In genomic region chr4:111433436-111433835, GRCh38 we compare ENCODE assay signal across 12 cellular contexts.
DNase-seq lines count a peak whose midpoint lies in the region; ATAC-seq and TF ChIP-seq lines count a peak whose summit lies in the region.
"Had no signal": no experiment of that assay in that cellular context is flagged by ENCODE, and none has a peak within 500 bp of the region (broad histone marks: within the 10 kb centered on the region; RNA-seq: fewer than 3 reads in every experiment).

No MANE protein-coding gene starts in this region.

- ATAC-seq in foreskin keratinocyte (peak; percentile 50), HG02852 (IDR thresholded peaks at IDR 0.05; ENCODE audit: unreplicated experiment) (no peak)

- dilution Hi-C loops in mammary epithelial cell (cut with HindIII; ENCODE audit: low sequenced_read_pairs): no loop called here

- no peaks in the 10 kb centered on the region for H3K36me3 ChIP-seq in mammary epithelial cell (ENCODE audit: insufficient read depth, low read length)
- no peaks in the 10 kb centered on the region for H3K36me3 ChIP-seq in breast epithelium
- H3K36me3 ChIP-seq: BLaER1 treated with 17β-estradiol and CSF1 and Interleukin-3, amounts not matched to agents 10 nM and 100 nM; HAP-1 had no signal

- no TSS peak for BruUV-seq in mammary epithelial cell (replicated peaks; lab: Mats Ljungman, UMichigan)

- WGBS in mammary epithelial cell (ENCODE audit: low coverage, missing lambda C conversion rate): 0% methylated on average over 2 of the region's 2 CpGs

- POLR2A ChIA-PET in RWPE1 (lab: Yijun Ruan, JAX; ENCODE audit: low non-redundant PET): no interaction called here

- in situ Hi-C loops in mammary epithelial cell (cut with MboI; ENCODE audit: low sequenced_read_pairs in 2 of 2): no loop called here

- no peak for TF ChIP-seq POLR2A in breast epithelium (IDR thresholded peaks at IDR 0.05)

- H4K20me1 ChIP-seq in mammary epithelial cell (ENCODE audit: insufficient read depth, low read length): no peaks in the 10 kb centered on the region
- H4K20me1 ChIP-seq: BLaER1 treated with 17β-estradiol and CSF1 and Interleukin-3, amounts not matched to agents 10 nM and 100 nM had no signal

- intact Hi-C loops in mammary epithelial cell (cut with micrococcal nuclease) (no loop called here), breast epithelium (cut with DNase I; ENCODE audit: low total_unique reads) (no loop called here)

- DNase-seq in mammary epithelial cell: no peak
- DNase-seq in breast epithelium (ENCODE audit: low spot score in 2 of 2): no peak
- DNase-seq in RWPE1 (ENCODE audit: low spot score): peak; percentile 8
- peak in 1 of 2 donors; percentile 65 for DNase-seq in foreskin keratinocyte
- DNase-seq in activated CD4-positive, alpha-beta T cell treated with anti-CD3 and anti-CD28 coated beads, Interleukin-2, amount 50 U/mL, for 48 hours: no peak
- no peak for DNase-seq in GM20000 (ENCODE audit: low spot score)
- DNase-seq: 8988T; CD4-positive, CD25-positive, alpha-beta regulatory T cell; DMS53 had no signal

- H3K9ac ChIP-seq in mammary epithelial cell (ENCODE audit: insufficient read depth, low read length): no peak overlapping the region
- H3K9ac ChIP-seq: BLaER1 treated with 17β-estradiol and CSF1 and Interleukin-3, amounts not matched to agents 10 nM and 100 nM had no signal

- H3K9me3 ChIP-seq in mammary epithelial cell (replicated peaks; ENCODE audit: insufficient read depth, low read length): no peaks in the 10 kb centered on the region
- no peaks in the 10 kb centered on the region for H3K9me3 ChIP-seq in breast epithelium
- H3K9me3 ChIP-seq: HAP-1 had no signal

- H3K4me3 ChIP-seq in mammary epithelial cell (replicated peaks in 1 of 3; ENCODE audit: insufficient read depth in 1 of 3, low read depth in 2 of 3, low read length in 3 of 3): no peak overlapping the region
- H3K4me3 ChIP-seq in breast epithelium: no peak overlapping the region
- H3K4me3 ChIP-seq: BLaER1 treated with 17β-estradiol and CSF1 and Interleukin-3, amounts not matched to agents 10 nM and 100 nM; HAP-1 had no signal

- H3K27ac ChIP-seq in mammary epithelial cell (ENCODE audit: insufficient read depth, low read depth, low read length): no peak overlapping the region
- H3K27ac ChIP-seq in breast epithelium: no peak overlapping the region
- no peak overlapping the region for H3K27ac ChIP-seq in RWPE1
- H3K27ac ChIP-seq in foreskin keratinocyte: no peak overlapping the region
- H3K27ac ChIP-seq: BLaER1 treated with 17β-estradiol and CSF1 and Interleukin-3, amounts not matched to agents 10 nM and 100 nM had no signal

- H3K79me2 ChIP-seq in mammary epithelial cell (ENCODE audit: insufficient read depth, low read length): no peaks in the 10 kb centered on the region

- TF ChIP-seq CTCF in mammary epithelial cell (conservative IDR thresholded peaks at IDR 0.05 in 1 of 2, IDR thresholded peaks at IDR 0.05 in 1 of 2; ENCODE audit: extremely low read depth in 1 of 2, insufficient read depth in 1 of 2, low read depth in 1 of 2, low read length in 2 of 2) (no peak), breast epithelium (IDR thresholded peaks at IDR 0.05) (no peak), RWPE1 (conservative IDR thresholded peaks at IDR 0.05; ENCODE audit: low read depth) (no peak), foreskin keratinocyte (conservative IDR thresholded peaks at IDR 0.05) (no peak), GM20000 (IDR thresholded peaks at IDR 0.05; ENCODE audit: extremely low read depth, missing control alignments) (no peak)

- H3K27me3 ChIP-seq in mammary epithelial cell (ENCODE audit: insufficient read depth, low read length): no peaks in the 10 kb centered on the region
- no peaks in the 10 kb centered on the region for H3K27me3 ChIP-seq in breast epithelium
- H3K27me3 ChIP-seq in foreskin keratinocyte: no peaks in the 10 kb centered on the region
- H3K27me3 ChIP-seq: BLaER1 treated with 17β-estradiol and CSF1 and Interleukin-3, amounts not matched to agents 10 nM and 100 nM had no signal

- CTCF ChIA-PET in mammary epithelial cell (lab: Charles Lee; ENCODE audit: low non-redundant PET): no interaction called here
- CTCF ChIA-PET in RWPE1 (lab: Yijun Ruan, JAX): no interaction called here

- H3K4me1 ChIP-seq in mammary epithelial cell (ENCODE audit: insufficient read depth, low read length) (peaks cover 9% of the 10 kb centered on the region), breast epithelium (no peaks in the 10 kb centered on the region), foreskin keratinocyte (peaks cover 11% of the 10 kb centered on the region)
- H3K4me1 ChIP-seq: BLaER1 treated with 17β-estradiol and CSF1 and Interleukin-3, amounts not matched to agents 10 nM and 100 nM; HAP-1 had no signal

- H3K4me2 ChIP-seq in mammary epithelial cell (ENCODE audit: insufficient read depth, low read depth, low read length): peak overlapping the region; percentile 31
- H3K4me2 ChIP-seq: BLaER1 treated with 17β-estradiol and CSF1 and Interleukin-3, amounts not matched to agents 10 nM and 100 nM had no signal

- no peak overlapping the region for H2AFZ ChIP-seq in mammary epithelial cell (ENCODE audit: low read depth, low read length)
